In genomic region chr1:51488372-51489050, GRCh38 we compare ENCODE assay signal across 1 cellular context.
TF ChIP-seq lines count a peak whose summit lies in the region.

No MANE protein-coding gene starts in this region.

TF ChIP-seq in GM23338, 12 proteins besides CTCF, POLR2A, EP300 and RAD21 (continued from another document):
- no peak for TF ChIP-seq NANOG (IDR thresholded peaks at IDR 0.05; ENCODE audit: borderline replicate concordance)
- TF ChIP-seq, protein P1, sequence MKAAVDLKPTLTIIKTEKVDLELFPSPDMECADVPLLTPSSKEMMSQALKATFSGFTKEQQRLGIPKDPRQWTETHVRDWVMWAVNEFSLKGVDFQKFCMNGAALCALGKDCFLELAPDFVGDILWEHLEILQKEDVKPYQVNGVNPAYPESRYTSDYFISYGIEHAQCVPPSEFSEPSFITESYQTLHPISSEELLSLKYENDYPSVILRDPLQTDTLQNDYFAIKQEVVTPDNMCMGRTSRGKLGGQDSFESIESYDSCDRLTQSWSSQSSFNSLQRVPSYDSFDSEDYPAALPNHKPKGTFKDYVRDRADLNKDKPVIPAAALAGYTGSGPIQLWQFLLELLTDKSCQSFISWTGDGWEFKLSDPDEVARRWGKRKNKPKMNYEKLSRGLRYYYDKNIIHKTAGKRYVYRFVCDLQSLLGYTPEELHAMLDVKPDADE (IDR thresholded peaks at IDR 0.05) = no peak
- TF ChIP-seq, protein P2, sequence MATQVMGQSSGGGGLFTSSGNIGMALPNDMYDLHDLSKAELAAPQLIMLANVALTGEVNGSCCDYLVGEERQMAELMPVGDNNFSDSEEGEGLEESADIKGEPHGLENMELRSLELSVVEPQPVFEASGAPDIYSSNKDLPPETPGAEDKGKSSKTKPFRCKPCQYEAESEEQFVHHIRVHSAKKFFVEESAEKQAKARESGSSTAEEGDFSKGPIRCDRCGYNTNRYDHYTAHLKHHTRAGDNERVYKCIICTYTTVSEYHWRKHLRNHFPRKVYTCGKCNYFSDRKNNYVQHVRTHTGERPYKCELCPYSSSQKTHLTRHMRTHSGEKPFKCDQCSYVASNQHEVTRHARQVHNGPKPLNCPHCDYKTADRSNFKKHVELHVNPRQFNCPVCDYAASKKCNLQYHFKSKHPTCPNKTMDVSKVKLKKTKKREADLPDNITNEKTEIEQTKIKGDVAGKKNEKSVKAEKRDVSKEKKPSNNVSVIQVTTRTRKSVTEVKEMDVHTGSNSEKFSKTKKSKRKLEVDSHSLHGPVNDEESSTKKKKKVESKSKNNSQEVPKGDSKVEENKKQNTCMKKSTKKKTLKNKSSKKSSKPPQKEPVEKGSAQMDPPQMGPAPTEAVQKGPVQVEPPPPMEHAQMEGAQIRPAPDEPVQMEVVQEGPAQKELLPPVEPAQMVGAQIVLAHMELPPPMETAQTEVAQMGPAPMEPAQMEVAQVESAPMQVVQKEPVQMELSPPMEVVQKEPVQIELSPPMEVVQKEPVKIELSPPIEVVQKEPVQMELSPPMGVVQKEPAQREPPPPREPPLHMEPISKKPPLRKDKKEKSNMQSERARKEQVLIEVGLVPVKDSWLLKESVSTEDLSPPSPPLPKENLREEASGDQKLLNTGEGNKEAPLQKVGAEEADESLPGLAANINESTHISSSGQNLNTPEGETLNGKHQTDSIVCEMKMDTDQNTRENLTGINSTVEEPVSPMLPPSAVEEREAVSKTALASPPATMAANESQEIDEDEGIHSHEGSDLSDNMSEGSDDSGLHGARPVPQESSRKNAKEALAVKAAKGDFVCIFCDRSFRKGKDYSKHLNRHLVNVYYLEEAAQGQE (IDR thresholded peaks at IDR 0.05; ENCODE audit: unreplicated experiment) = no peak
- TF ChIP-seq ZNF331 (CRISPR knock-in tag; IDR thresholded peaks at IDR 0.05; ENCODE audit: low read depth) = no peak
- no peak for TF ChIP-seq STAT1 (IDR thresholded peaks at IDR 0.05; ENCODE audit: unreplicated experiment)
- no peak for TF ChIP-seq JUNB (IDR thresholded peaks at IDR 0.05; ENCODE audit: unreplicated experiment)
- no peak for TF ChIP-seq EZH2phosphoT487 (IDR thresholded peaks at IDR 0.05; ENCODE audit: unreplicated experiment)
